17 cellular contexts compared by ENCODE assay signal in the genomic region with DNA sequence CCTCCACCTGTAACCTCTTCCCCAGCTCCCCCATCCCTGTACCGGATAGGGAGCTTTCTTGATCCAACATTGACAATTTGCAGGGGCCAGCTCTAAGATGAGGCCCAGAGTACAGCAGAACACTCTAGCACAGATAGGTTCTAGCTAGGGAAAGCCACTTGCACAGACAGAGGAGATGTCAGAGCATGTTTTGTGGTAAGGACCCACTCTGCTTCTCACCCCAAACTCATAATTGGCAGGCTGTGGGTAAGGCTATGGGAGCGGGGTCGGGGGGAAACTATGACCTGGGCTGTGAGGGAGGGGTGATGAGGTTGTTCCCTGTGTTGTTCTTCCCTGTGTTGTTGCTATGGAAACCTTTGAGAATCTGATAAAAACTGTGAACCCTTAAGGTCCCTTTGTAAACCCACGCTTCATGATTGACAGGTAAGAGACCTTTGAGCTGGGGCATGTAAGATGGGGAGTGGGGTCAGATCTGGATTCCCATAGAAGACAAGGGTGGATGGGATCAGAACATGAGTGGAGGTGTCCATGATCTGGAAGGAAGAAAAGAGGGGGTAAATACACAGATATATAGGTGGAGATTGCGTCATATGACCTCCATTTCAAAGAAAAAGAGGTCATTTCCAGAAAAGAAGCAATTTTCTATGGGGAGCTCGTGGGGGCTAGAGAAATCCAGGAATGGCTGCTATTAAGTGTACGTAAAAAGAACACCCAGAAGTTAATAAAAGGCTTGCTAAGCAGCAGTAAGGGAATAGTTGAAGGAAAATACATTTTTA. TPM values are rescaled to one million over a fixed set of nuclear protein-coding genes. Genes with fewer than 3 reads are reported as not detected.
DNase-seq lines count a peak whose midpoint lies in the region; ATAC-seq, FAIRE-seq and TF ChIP-seq lines count a peak whose summit lies in the region.
"Had no signal": no experiment of that assay in that cellular context is flagged by ENCODE, and none has a peak within 500 bp of the region (broad histone marks: within the 10 kb centered on the region; RNA-seq: fewer than 3 reads in every experiment).

No MANE protein-coding gene starts in this region.

- no peak for TF ChIP-seq CTCF in AG04450 (IDR thresholded peaks at IDR 0.05; ENCODE audit: low read depth, low read length)
- no peak for TF ChIP-seq CTCF in gastrocnemius medialis (IDR thresholded peaks at IDR 0.05 in 4 of 5, conservative IDR thresholded peaks at IDR 0.05 in 1 of 5)

- FAIRE-seq in HTR-8/SVneo (lab: Jason Lieb, UNC), result no peak

- H3K4me1 ChIP-seq in gastrocnemius medialis, result peaks cover 0 to 16% of the 10 kb centered on the region in 2 donors

- POLR2A ChIA-PET in AG04450 (lab: Yijun Ruan, JAX), result interaction anchor here (1.0 to 5.0 kb wide), 5 partner anchors 41 to 137 kb away, joined by 3 to 41 read pairs (median 3); no protein-coding TSS in a partner anchor

- CTCF ChIA-PET in AG04450 (lab: Charles Lee), result interaction anchor here (2.0 kb wide), 1 partner anchor 94 kb away, joined by 8 read pairs; no protein-coding TSS in a partner anchor

- H3K27ac ChIP-seq in AG04450 (ENCODE audit: low read depth, low read length) (no peak overlapping the region), gastrocnemius medialis (peak overlapping the region; percentile 28 to 78 (median 76))

- no peak for ATAC-seq in gastrocnemius medialis
- ATAC-seq in GM18511 (IDR thresholded peaks at IDR 0.05; ENCODE audit: unreplicated experiment), result no peak
- ATAC-seq in left lobe of liver, result no peak
- no peak for ATAC-seq in HG03135 (IDR thresholded peaks at IDR 0.05; ENCODE audit: unreplicated experiment)
- ATAC-seq: activated T-cell treated with anti-CD3 and anti-CD28 coated beads, Interleukin-2, amount 50 U/mL, for 4 hours; effector memory CD8-positive, alpha-beta T cell; T-cell had no signal

- intact Hi-C loops in gastrocnemius medialis (cut with DNase I; ENCODE audit: low total_unique reads), result no loop called here

- no peaks in the 10 kb centered on the region for H3K9me3 ChIP-seq in AG04450 (ENCODE audit: control insufficient read depth, insufficient read depth, low read length)
- H3K9me3 ChIP-seq in gastrocnemius medialis, result no peaks in the 10 kb centered on the region

- DNase-seq in AG04450 (ENCODE audit: low read depth, low spot score) (no peak), M059J (ENCODE audit: low read depth) (peak; percentile 57), fibroblast of peridontal ligament (ENCODE audit: extremely low read depth) (peak; percentile 58), gastrocnemius medialis (no peak), left lobe of liver (ENCODE audit: low spot score) (no peak), HTR-8/SVneo (ENCODE audit: insufficient read length, low spot score) (no peak)
- DNase-seq: activated CD4-positive, alpha-beta T cell treated with anti-CD3 and anti-CD28 coated beads for 48 hours; activated T-cell treated with anti-CD3 and anti-CD28 coated beads, Interleukin-2, amount 50 U/mL, for 4 hours; amniotic stem cell; effector memory CD8-positive, alpha-beta T cell; NCI-H1417 treated with DMSO at 0.1 percent for 48 hours; NCI-H510A treated with DMSO at 0.1 percent for 48 hours; OCI-M1; substantia nigra; T-cell had no signal

- H3K4me3 ChIP-seq in AG04450 (ENCODE audit: low read depth, low read length), result peak overlapping the region; percentile 71
- H3K4me3 ChIP-seq in gastrocnemius medialis, result peak overlapping the region in 2 of 4 donors; percentile 22 to 60

- in situ Hi-C loops in gastrocnemius medialis (cut with MboI; ENCODE audit: low sequenced_read_pairs in 4 of 4), result no loop called here

- no peak for TF ChIP-seq POLR2A in gastrocnemius medialis (IDR thresholded peaks at IDR 0.05)

- no peaks in the 10 kb centered on the region for H3K36me3 ChIP-seq in gastrocnemius medialis

- no peaks in the 10 kb centered on the region for H3K27me3 ChIP-seq in AG04450 (ENCODE audit: control insufficient read depth, insufficient read depth, low read length)
- H3K27me3 ChIP-seq in gastrocnemius medialis, result no peaks in the 10 kb centered on the region

RNA-seq across cellular contexts. Expression of gene CALD1, which starts 4.0 kb away (rescaled TPM):
- polyA plus RNA-seq in AG04450 (2011; rRNA removed), result 578 and 804 TPM in 2 replicates
- polyA minus RNA-seq in AG04450 (2011; rRNA and poly(A)+ RNA removed), result 391 and 424 TPM in 2 replicates
- total RNA-seq in M059J (2014; rRNA removed; shearing (Covaris generic)), result 243 and 296 TPM in 2 replicates
- total RNA-seq in gastrocnemius medialis (10 to 100 TPM; 25.9 to 43.2 (median 32.3) TPM), left lobe of liver (145 TPM)

Comparison
In these comparisons a context has a peak if more than half of its experiments do, and no peak if none do; other contexts are left out.
1. DNase-seq: peak in M059J (single experiment) and fibroblast of peridontal ligament (single experiment); none in AG04450 (single experiment), gastrocnemius medialis (0 of 2), left lobe of liver (single experiment) and HTR-8/SVneo (single experiment).